7 cellular contexts compared by ENCODE assay signal in the genomic region with DNA sequence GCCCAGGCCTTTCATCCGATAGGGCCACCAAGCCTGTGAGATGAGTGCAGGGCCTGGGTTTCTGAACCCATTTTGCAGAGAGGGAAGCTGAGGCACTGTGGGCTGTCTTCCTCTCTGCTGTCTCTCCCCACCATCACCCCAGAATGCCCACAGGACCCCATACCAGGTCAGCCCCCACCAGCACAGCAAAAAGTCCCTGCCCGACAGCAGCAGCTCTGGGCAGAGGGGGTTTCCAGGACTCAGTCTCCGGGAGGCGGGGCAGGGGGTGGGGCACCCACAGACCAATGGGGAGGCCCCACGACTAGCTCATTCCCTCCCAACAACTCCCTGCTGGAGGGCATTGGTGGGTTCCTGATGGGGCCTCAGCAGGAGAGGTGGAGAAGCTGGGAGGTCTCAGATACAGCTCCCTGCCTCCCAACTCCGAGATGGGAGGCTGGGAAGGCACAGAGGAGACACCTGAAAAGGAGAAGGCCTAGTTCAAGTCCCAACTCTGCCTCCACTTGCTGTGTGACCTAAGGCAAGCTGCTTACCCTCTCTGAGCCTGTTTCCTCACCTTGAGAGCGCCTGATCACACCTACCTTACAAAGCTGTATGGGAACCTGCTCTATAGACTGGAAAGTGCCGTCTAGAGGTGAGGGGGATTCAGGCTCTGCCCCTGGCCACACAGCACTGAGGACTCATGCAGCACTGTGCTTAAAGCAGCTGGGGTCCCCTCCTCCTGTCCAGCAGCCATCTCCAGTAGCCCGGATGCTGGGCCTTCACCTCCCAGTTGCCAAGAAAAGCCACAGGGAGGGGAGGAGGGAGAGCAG. TPM values are rescaled to one million over a fixed set of nuclear protein-coding genes. Genes with fewer than 3 reads are reported as not detected.
DNase-seq lines count a peak whose midpoint lies in the region; ATAC-seq lines count a peak whose summit lies in the region.

No MANE protein-coding gene starts in this region.

- H3K36me3 ChIP-seq in NT2/D1 (ENCODE audit: insufficient read depth, insufficient read length, low read length) = no peaks in the 10 kb centered on the region

- intact Hi-C loops in left colon (cut with DNase I, micrococcal nuclease) = no loop called here

- H3K4me1 ChIP-seq in NT2/D1 (ENCODE audit: insufficient read depth, insufficient read length) = peaks cover 20% of the 10 kb centered on the region

- no peaks in the 10 kb centered on the region for H3K9me3 ChIP-seq in NT2/D1 (ENCODE audit: insufficient read depth, low read length)

- no peak for DNase-seq in NT2/D1 (ENCODE audit: low read depth, low spot score)
- peak; percentile 72 for DNase-seq in activated gamma-delta T cell treated with anti-CD3 and anti-CD28 coated beads, Interleukin-2, amount 50 U/mL, for 16 hours (ENCODE audit: low read depth)
- peak; percentile 63 to 69 for DNase-seq in left colon
- DNase-seq in stimulated activated CD8-positive, alpha-beta memory T cell treated with anti-CD3 and anti-CD28 coated beads, Interleukin-7, amount 100 ng/mL, for 4 hours (ENCODE audit: low read depth in 2 of 2) = peak; percentile 44 to 69
- no peak for DNase-seq in SKM-1 treated with dmso at 0.1 percent for 144 hours (lab: John Stamatoyannopoulos, UW; ENCODE audit: unreplicated experiment)
- no peak for DNase-seq in NCI-H146 treated with DMSO at 0.1 percent for 48 hours (lab: John Stamatoyannopoulos, UW; ENCODE audit: unreplicated experiment)

- no peak for ATAC-seq in left colon
- ATAC-seq in GM21723 (IDR thresholded peaks at IDR 0.05; ENCODE audit: unreplicated experiment) = no peak

- peak overlapping the region; percentile 57 for H3K9ac ChIP-seq in NT2/D1 (ENCODE audit: insufficient read length, low read depth)

- H3K4me3 ChIP-seq in NT2/D1 (ENCODE audit: insufficient read length, low read depth) = no peak overlapping the region

- peaks cover 16% of the 10 kb centered on the region for H3K27me3 ChIP-seq in NT2/D1 (ENCODE audit: insufficient read depth, insufficient read length)

RNA-seq across cellular contexts. Expression of a gene that starts 3.5 kb away (rescaled TPM):
- 10 to 100 TPM; 18.6 to 33.4 TPM for total RNA-seq in left colon

RNA-seq across cellular contexts. Expression of a gene that starts 51.9 kb away (rescaled TPM):
- not detected for total RNA-seq in left colon

Comparison
In these comparisons a context has a peak if more than half of its experiments do, and no peak if none do; other contexts are left out.
1. DNase-seq: peak in activated gamma-delta T cell treated with anti-CD3 and anti-CD28 coated beads, Interleukin-2, amount 50 U/mL, for 16 hours (single experiment), left colon (2 of 2) and stimulated activated CD8-positive, alpha-beta memory T cell treated with anti-CD3 and anti-CD28 coated beads, Interleukin-7, amount 100 ng/mL, for 4 hours (2 of 2); none in NT2/D1 (single experiment), SKM-1 treated with dmso at 0.1 percent for 144 hours (single experiment) and NCI-H146 treated with DMSO at 0.1 percent for 48 hours (single experiment).